1 cellular context compared by ENCODE assay signal in genomic region chr13:99972190-99972731, GRCh38.
TF ChIP-seq lines count a peak whose summit lies in the region.

No MANE protein-coding gene starts in this region.

TF ChIP-seq in neural cell, 6 proteins besides CTCF, POLR2A, EP300 and RAD21 (continued from another document):
- TF ChIP-seq TAF1 (IDR thresholded peaks at IDR 0.05; ENCODE audit: low read depth), result no peak
